Comparison of ENCODE assay signal across 26 cellular contexts in the genomic region with DNA sequence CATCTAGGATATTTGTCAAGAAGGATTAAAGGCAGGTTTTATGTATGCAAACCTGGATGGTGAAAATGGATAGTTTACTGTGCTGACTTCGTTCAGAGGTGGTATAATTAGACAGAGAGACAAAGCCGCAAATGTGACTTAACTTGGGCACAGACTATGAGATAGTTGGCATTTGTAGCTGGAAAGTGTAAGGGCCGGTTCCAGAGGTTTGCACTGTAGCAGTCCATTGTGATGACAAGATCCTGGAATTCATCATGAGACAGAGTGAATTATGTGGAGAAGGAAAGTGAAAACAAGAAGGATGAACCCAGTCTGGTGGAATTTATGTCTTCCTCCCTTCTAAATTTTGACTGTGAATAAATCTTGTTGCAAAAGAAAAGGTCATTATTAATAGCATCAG.
DNase-seq lines count a peak whose midpoint lies in the region; ATAC-seq, FAIRE-seq and TF ChIP-seq lines count a peak whose summit lies in the region.
"Had no signal": no experiment of that assay in that cellular context is flagged by ENCODE, and none has a peak within 500 bp of the region (broad histone marks: within the 10 kb centered on the region; RNA-seq: fewer than 3 reads in every experiment).

No MANE protein-coding gene starts in this region.

- H2BK12ac ChIP-seq in H1 (ENCODE audit: low read depth, low read length) = 0 out of 2 replicates have a peak overlapping the region, but pooled peaks have one; percentile 18

- intact Hi-C loops in right cardiac atrium (cut with DNase I) = no loop called here
- intact Hi-C loops in left cardiac atrium (cut with DNase I) = no loop called here

- H3K56ac ChIP-seq in H1 (replicated peaks; ENCODE audit: insufficient read length, low read depth, low read length) = no peak overlapping the region

- H3K4me1 ChIP-seq in right cardiac atrium (ENCODE audit: control insufficient read depth, insufficient read depth, low read length) (no peaks in the 10 kb centered on the region), H1 (replicated peaks in 1 of 4; ENCODE audit: control insufficient read depth in 3 of 4, insufficient read depth in 4 of 4, low read length in 3 of 4) (peaks cover 0 to 6% (median 3%) of the 10 kb centered on the region in 4 experiments; a peak in 4 of 7 replicates)
- H3K4me1 ChIP-seq: BE2C, BLaER1 had no signal

- H3K9ac ChIP-seq in H1 (replicated peaks in 1 of 4; ENCODE audit: extremely low read depth in 1 of 4, low read depth in 3 of 4, low read length in 3 of 4) = no peak overlapping the region
- H3K9ac ChIP-seq: BLaER1 had no signal

- no peak for TF ChIP-seq POLR2A in H1 (IDR thresholded peaks at IDR 0.05; ENCODE audit: control extremely low read depth in 1 of 2, low read depth in 2 of 2, low read length in 2 of 2)

- no peaks in the 10 kb centered on the region for H3K9me3 ChIP-seq in right cardiac atrium (ENCODE audit: control insufficient read depth, low read length)
- H3K9me3 ChIP-seq in H1 (ENCODE audit: insufficient read depth in 2 of 2, low read depth in 1 of 2, low read length in 1 of 2) = peaks cover 0 to 5% of the 10 kb centered on the region in 2 experiments; a peak in 1 of 4 replicates

- no peaks in the 10 kb centered on the region; the same call in 1 of the 2 replicates for H3K23me2 ChIP-seq in H1 (ENCODE audit: low read depth, low read length)

- no peak overlapping the region for H4K91ac ChIP-seq in H1 (replicated peaks; ENCODE audit: insufficient read length, low read length)

- no peaks in the 10 kb centered on the region for H3K79me1 ChIP-seq in H1 (ENCODE audit: low read depth, low read length)

- H2AK5ac ChIP-seq in H1 (ENCODE audit: low read depth, low read length) = no peak overlapping the region

- no peak for DNase-seq in right cardiac atrium
- no peak for DNase-seq in left cardiac atrium
- DNase-seq in H1 (ENCODE audit: low read depth in 1 of 2, low spot score in 2 of 2) = no peak
- no peak for DNase-seq in omental fat pad (ENCODE audit: low spot score)
- DNase-seq in medulla oblongata (ENCODE audit: extremely low spot score) = no peak
- no peak for DNase-seq in germinal center (ENCODE audit: low spot score)
- DNase-seq: 8988T; ACHN; BE2C; C1 segment of cervical spinal cord; CD4-positive, alpha-beta memory T cell; CD4-positive, CD25-positive, alpha-beta regulatory T cell; CD8-positive, alpha-beta memory T cell; COR-L47; DMS 273 treated with DMSO at 0.1 percent for 48 hours; DMS153; DMS53; DMS79; DND-41; EL; GDM1 had no signal

- H3K18ac ChIP-seq in H1 (ENCODE audit: extremely low read depth, low read length) = no peak overlapping the region

- TF ChIP-seq EP300 in H1 (IDR thresholded peaks at IDR 0.05; ENCODE audit: borderline replicate concordance in 1 of 2, low read depth in 2 of 2, low read length in 2 of 2) = no peak

- TF ChIP-seq RAD21 in H1 (IDR thresholded peaks at IDR 0.05 in 1 of 2, conservative IDR thresholded peaks at IDR 0.05 in 1 of 2; ENCODE audit: low read depth in 2 of 2, low read length in 2 of 2) = no peak

- H3K4me3 ChIP-seq in right cardiac atrium (ENCODE audit: low read length) (no peak overlapping the region), H1 (ENCODE audit: extremely low read depth in 1 of 4, insufficient read depth in 2 of 4, low read depth in 3 of 4, low read length in 4 of 4) (no peak overlapping the region)
- H3K4me3 ChIP-seq: BLaER1, GM12878 had no signal

- no peak overlapping the region for H2BK120ac ChIP-seq in H1 (replicated peaks; ENCODE audit: low read depth, low read length)

- FAIRE-seq in H1 (lab: Jason Lieb, UNC) = no peak
- FAIRE-seq: GM12878, GM12892, GM18507, GM19239 had no signal

- no peak overlapping the region for H4K5ac ChIP-seq in H1 (ENCODE audit: insufficient read length, low read depth, low read length)

- H4K8ac ChIP-seq in H1 (ENCODE audit: extremely low read depth, insufficient read depth, low read length) = no peak overlapping the region

- POLR2A ChIA-PET in H1 (lab: Charles Lee; ENCODE audit: partially characterized antibody) = no interaction called here

- H2BK15ac ChIP-seq in H1 (ENCODE audit: low read length) = no peak overlapping the region

- peak; percentile 57 to 59 for ATAC-seq in right cardiac atrium
- ATAC-seq in left cardiac atrium = no peak
- ATAC-seq in omental fat pad (ENCODE audit: low FRiP score) = peak; percentile 54
- ATAC-seq: GM12878 had no signal

- H3K14ac ChIP-seq in H1 (ENCODE audit: insufficient read length) = no peak overlapping the region

- no peaks in the 10 kb centered on the region for H4K20me1 ChIP-seq in H1 (replicated peaks in 1 of 2; ENCODE audit: control insufficient read depth in 1 of 2, insufficient read depth in 2 of 2, low read length in 2 of 2)
- H4K20me1 ChIP-seq: BLaER1 had no signal

- no peak overlapping the region for H3K23ac ChIP-seq in H1 (ENCODE audit: insufficient read length)

- H2BK20ac ChIP-seq in H1 (ENCODE audit: low read length) = no peak overlapping the region

- H2BK5ac ChIP-seq in H1 (ENCODE audit: low read depth, low read length) = no peak overlapping the region

- WGBS in right cardiac atrium = 33% methylated on average over 3 of the region's 3 CpGs
- 90% methylated on average over 3 of the region's 3 CpGs; no CpG with 5 or more reads in 1 of the 2 experiments for WGBS in H1 (ENCODE audit: extremely low coverage in 1 of 2, insufficient coverage in 1 of 2, insufficient read length in 1 of 2, insufficient replicate concordance in 2 of 2, low coverage in 1 of 2, low lambda C conversion rate in 2 of 2, missing lambda C conversion rate in 1 of 2), 2 experiments

- no peak overlapping the region for H3K4ac ChIP-seq in H1 (replicated peaks; ENCODE audit: insufficient read length, low read depth, low read length)

- TF ChIP-seq CTCF in H1 (IDR thresholded peaks at IDR 0.05; ENCODE audit: control extremely low read depth in 1 of 3, insufficient read depth in 1 of 3, low read depth in 1 of 3, low read length in 3 of 3) (no peak), omental fat pad (IDR thresholded peaks at IDR 0.05) (no peak)

- H2AFZ ChIP-seq in H1 (ENCODE audit: low read length) = no peak overlapping the region

- no peaks in the 10 kb centered on the region for H3K27me3 ChIP-seq in right cardiac atrium (ENCODE audit: control insufficient read depth, insufficient read depth)
- no peaks in the 10 kb centered on the region for H3K27me3 ChIP-seq in H1 (replicated peaks in 1 of 4; ENCODE audit: control insufficient read depth in 3 of 4, extremely low read depth in 1 of 4, insufficient read depth in 3 of 4, low read length in 3 of 4)
- H3K27me3 ChIP-seq: BE2C, BLaER1 had no signal

- peaks cover 0 to 4% of the 10 kb centered on the region in 2 experiments; a peak in 2 of 4 replicates for H3K79me2 ChIP-seq in H1 (ENCODE audit: control insufficient read depth in 1 of 2, insufficient read depth in 2 of 2, low read length in 2 of 2)

- no peak overlapping the region for H3K27ac ChIP-seq in right cardiac atrium (ENCODE audit: low read length)
- no peak overlapping the region for H3K27ac ChIP-seq in H1 (ENCODE audit: low read depth, low read length)
- H3K27ac ChIP-seq: BLaER1 had no signal

- CTCF ChIA-PET in H1 (lab: Charles Lee; ENCODE audit: partially characterized antibody) = interaction anchor here (1.4 kb wide), 1 partner anchor 25 kb away, joined by 5 read pairs; no protein-coding TSS in a partner anchor

- H3K4me2 ChIP-seq in H1 (ENCODE audit: insufficient read depth in 1 of 2, low read depth in 2 of 2, low read length in 2 of 2) = no peak overlapping the region
- H3K4me2 ChIP-seq: BLaER1 had no signal

- H3K36me3 ChIP-seq in H1 (ENCODE audit: control insufficient read depth in 2 of 4, insufficient read depth in 4 of 4, low read length in 3 of 4) = no peaks in the 10 kb centered on the region
- H3K36me3 ChIP-seq: BE2C, BLaER1 had no signal

Comparison
In these comparisons a context has a peak if more than half of its experiments do, and no peak if none do; other contexts are left out.
1. ATAC-seq: peak in right cardiac atrium (2 of 2) and omental fat pad (single experiment); none in left cardiac atrium (0 of 2).